In genomic region chr2:19864369-19864768, GRCh38 we compare ENCODE assay signal across 2 cellular contexts.
TF ChIP-seq lines count a peak whose summit lies in the region.

No MANE protein-coding gene starts in this region.

TF ChIP-seq in HepG2, 621 proteins besides CTCF, POLR2A, EP300 and RAD21:
- TF ChIP-seq NONO (IDR thresholded peaks at IDR 0.05), result no peak
- no peak for TF ChIP-seq NONO (CRISPR knock-in tag; conservative IDR thresholded peaks at IDR 0.05)
- TF ChIP-seq ZNF451 (CRISPR knock-in tag; IDR thresholded peaks at IDR 0.05), result no peak
- no peak for TF ChIP-seq ZNF282 (IDR thresholded peaks at IDR 0.05; ENCODE audit: partially characterized antibody)
- TF ChIP-seq ATM (IDR thresholded peaks at IDR 0.05; ENCODE audit: borderline replicate concordance), result no peak
- TF ChIP-seq MNT (IDR thresholded peaks at IDR 0.05), result peak; percentile 77
TF ChIP-seq in HepG2: peak in this region for 1.

TF ChIP-seq in GM12878, 131 proteins besides CTCF, POLR2A, EP300 and RAD21:
- 0 out of 2 replicates have a peak, but pooled peaks have one; percentile 13 for TF ChIP-seq TCF12 (IDR thresholded peaks at IDR 0.05; ENCODE audit: low read depth, low read length)
- no peak for TF ChIP-seq SP1 (IDR thresholded peaks at IDR 0.05; ENCODE audit: low read depth, low read length)
